In the genomic region with DNA sequence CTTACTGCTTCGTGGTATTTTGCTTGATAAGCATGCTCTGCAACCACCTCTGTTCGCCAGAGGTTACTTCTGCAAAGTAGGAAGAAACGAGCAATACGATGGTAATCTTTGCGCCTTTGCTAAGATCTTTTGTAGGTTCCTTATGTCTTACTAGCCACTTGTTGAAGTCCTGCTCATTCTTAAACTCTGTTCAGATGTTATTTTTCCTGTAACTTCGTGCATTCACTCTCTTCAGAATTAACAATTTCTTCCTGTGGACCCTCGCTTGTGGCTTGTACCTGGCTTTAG, we compare ENCODE assay signal across 8 cellular contexts. TPM values are rescaled to one million over a fixed set of nuclear protein-coding genes. Genes with fewer than 3 reads are reported as not detected.
DNase-seq lines count a peak whose midpoint lies in the region; ATAC-seq, FAIRE-seq and TF ChIP-seq lines count a peak whose summit lies in the region.

No MANE protein-coding gene starts in this region.

- DNase-seq in heart right ventricle (no peak), Right ventricle myocardium superior (no peak), Karpas-422 (no peak), bronchial epithelial cell (ENCODE audit: low read depth) (no peak), hippocampal formation (lab: John Stamatoyannopoulos, UW) (no peak), sciatic nerve (ENCODE audit: low spot score) (no peak)

- H3K9ac ChIP-seq in Karpas-422 (ENCODE audit: low read length), result peak overlapping the region; percentile 95

- no peaks in the 10 kb centered on the region for H3K9me2 ChIP-seq in Karpas-422 (replicated peaks; ENCODE audit: insufficient read depth, low read length)

- TF ChIP-seq CTCF in heart right ventricle (IDR thresholded peaks at IDR 0.05) (no peak), bronchial epithelial cell (IDR thresholded peaks at IDR 0.05; ENCODE audit: insufficient read depth, low read length, severe bottlenecking) (no peak)

- H3K27me3 ChIP-seq in heart right ventricle (no peaks in the 10 kb centered on the region), Karpas-422 (ENCODE audit: low read length) (no peaks in the 10 kb centered on the region), bronchial epithelial cell (ENCODE audit: control insufficient read depth, insufficient read depth, low read length) (no peaks in the 10 kb centered on the region), muscle layer of duodenum (ENCODE audit: low read depth, low read length) (no peaks in the 10 kb centered on the region)

- H3K4me2 ChIP-seq in Karpas-422 (ENCODE audit: low read depth, low read length, poor library complexity, severe bottlenecking), result peak overlapping the region; percentile 85

- H2AFZ ChIP-seq in Karpas-422 (ENCODE audit: low read length), result peak overlapping the region; percentile 12

- peaks cover 33% of the 10 kb centered on the region for H4K20me1 ChIP-seq in Karpas-422 (ENCODE audit: insufficient read depth, low read depth, low read length)

- intact Hi-C loops in heart right ventricle (cut with DNase I), result loop anchor here in 7 of 10 donors (1.0 to 5.0 kb wide), 4 partner anchors 41 to 89 kb away; no protein-coding TSS in a partner anchor
- intact Hi-C loops in Right ventricle myocardium superior (cut with DNase I), result loop anchor here (5.0 kb wide), 1 partner anchor 87 kb away; no protein-coding TSS in a partner anchor
- intact Hi-C loops in sciatic nerve (cut with DNase I), result loop anchor here (10.0 kb wide), 1 partner anchor 75 kb away; no protein-coding TSS in a partner anchor

- FAIRE-seq in bronchial epithelial cell (lab: Jason Lieb, UNC), result no peak

- peaks cover 76% of the 10 kb centered on the region for H3K79me2 ChIP-seq in Karpas-422 (ENCODE audit: low read length)

- H3K27ac ChIP-seq in heart right ventricle (peak overlapping the region; percentile 86 to 98 (median 96)), Karpas-422 (ENCODE audit: low read length) (peak overlapping the region; percentile 74), muscle layer of duodenum (ENCODE audit: low read length) (peak overlapping the region; percentile 97)

- H3K36me3 ChIP-seq in heart right ventricle (peaks cover 0 to 22% (median 2%) of the 10 kb centered on the region in 9 donors), Karpas-422 (ENCODE audit: insufficient read depth, low read length) (peaks cover 35% of the 10 kb centered on the region), bronchial epithelial cell (ENCODE audit: control insufficient read depth, insufficient read depth, low read length) (peaks cover 1% of the 10 kb centered on the region), muscle layer of duodenum (ENCODE audit: control insufficient read depth in 1 of 2, insufficient read depth in 2 of 2, low read length in 2 of 2) (peaks cover 11 to 13% of the 10 kb centered on the region in 2 donors)

- H3K9me3 ChIP-seq in heart right ventricle (peaks cover 0 to 10% (median 0%) of the 10 kb centered on the region in 11 donors), Karpas-422 (ENCODE audit: low read length) (no peaks in the 10 kb centered on the region), muscle layer of duodenum (ENCODE audit: control insufficient read depth in 1 of 2, low read length in 2 of 2) (no peaks in the 10 kb centered on the region)

- H3K4me3 ChIP-seq in heart right ventricle, result peak overlapping the region; percentile 54 to 89 (median 75)
- peak overlapping the region; percentile 77 for H3K4me3 ChIP-seq in Karpas-422 (ENCODE audit: low read length)
- H3K4me3 ChIP-seq in bronchial epithelial cell (ENCODE audit: low read depth, low read length), result peak overlapping the region; percentile 73
- H3K4me3 ChIP-seq in muscle layer of duodenum (ENCODE audit: low read depth in 1 of 2, low read length in 2 of 2), result peak overlapping the region; percentile 89 to 98

- ATAC-seq in heart right ventricle (peak in 1 of 8 donors; percentile 0), Right ventricle myocardium superior (ENCODE audit: poor library complexity) (no peak), sciatic nerve (no peak), HG02759 (IDR thresholded peaks at IDR 0.05; ENCODE audit: unreplicated experiment) (no peak)

- peaks cover 7 to 46% (median 27%) of the 10 kb centered on the region in 9 donors for H3K4me1 ChIP-seq in heart right ventricle
- H3K4me1 ChIP-seq in Karpas-422 (ENCODE audit: low read length), result peaks cover 27% of the 10 kb centered on the region
- H3K4me1 ChIP-seq in muscle layer of duodenum (ENCODE audit: control insufficient read depth in 1 of 2, insufficient read depth in 2 of 2, low read length in 2 of 2), result peaks cover 3 to 19% of the 10 kb centered on the region in 2 donors

- WGBS in heart right ventricle, 2 donors, result 0 to 1% methylated on average over 7 of the region's 7 CpGs

RNA-seq across cellular contexts. Expression of a gene that starts 0.8 kb away (rescaled TPM):
- total RNA-seq in heart right ventricle, result 100 to 1,000 TPM in 7 of 10 donors, 10 to 100 TPM in 3; 85.5 to 133 (median 104) TPM
- 10 to 100 TPM; 67.1 to 68.7 TPM for polyA plus RNA-seq in heart right ventricle
- total RNA-seq in Right ventricle myocardium superior, result 88.2 TPM
- total RNA-seq in Karpas-422 (2014; rRNA removed; shearing (Covaris generic); ENCODE audit: low replicate concordance), result 271 and 300 TPM in 2 replicates
- 259 and 478 TPM in 2 replicates for total RNA-seq in bronchial epithelial cell
- 101 TPM for total RNA-seq in sciatic nerve

RNA-seq across cellular contexts. Expression of a gene that starts 35.9 kb away (rescaled TPM):
- total RNA-seq in heart right ventricle, result 10 to 100 TPM; 18.7 to 33.6 (median 23.7) TPM
- 10 to 100 TPM; 15.4 to 24.7 TPM for polyA plus RNA-seq in heart right ventricle
- total RNA-seq in Right ventricle myocardium superior, result 19.3 TPM
- total RNA-seq in Karpas-422 (2014; rRNA removed; shearing (Covaris generic); ENCODE audit: low replicate concordance), result 26.2 and 84.0 TPM in 2 replicates
- total RNA-seq in bronchial epithelial cell, result 3.7 and 4.2 TPM in 2 replicates
- 44.6 TPM for total RNA-seq in sciatic nerve

RNA-seq across cellular contexts. Expression of a gene that starts 39.1 kb away (rescaled TPM):
- total RNA-seq in heart right ventricle (1 to 10 TPM; 1.7 to 9.2 (median 4.2) TPM), Right ventricle myocardium superior (4.8 TPM), bronchial epithelial cell (under 0.01 TPM in 1 of 2 replicates, not detected in the other), sciatic nerve (4.5 TPM)
- polyA plus RNA-seq in heart right ventricle, result 1 to 10 TPM; 1.8 to 3.3 TPM
- total RNA-seq in Karpas-422 (2014; rRNA removed; shearing (Covaris generic); ENCODE audit: low replicate concordance), result 9.1 and 34.7 TPM in 2 replicates
